17 cellular contexts compared by ENCODE assay signal in the genomic region with DNA sequence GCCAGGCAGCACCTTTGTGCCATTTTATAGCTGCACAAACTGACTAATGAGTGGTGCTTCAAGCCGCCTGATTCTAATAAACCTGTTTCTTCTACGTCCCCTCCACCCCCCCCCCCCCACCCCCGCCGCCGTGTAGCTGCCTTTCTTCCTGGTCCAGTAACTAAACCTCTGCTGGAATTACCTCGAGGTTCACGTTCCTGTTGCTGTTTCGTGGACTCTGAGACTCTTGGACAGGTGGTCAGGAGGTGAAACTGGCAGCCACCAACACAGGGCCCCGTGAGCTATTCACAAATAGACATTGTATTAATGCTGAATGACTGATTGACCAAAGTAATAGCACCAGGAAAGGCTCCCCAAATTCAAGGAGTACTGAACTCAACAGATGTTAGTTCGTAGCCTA.
A peak's percentile ranks its signal among the peaks of the same experiment; 100 is the strongest.
DNase-seq lines count a peak whose midpoint lies in the region; ATAC-seq and TF ChIP-seq lines count a peak whose summit lies in the region.
"Had no signal": no experiment of that assay in that cellular context is flagged by ENCODE, and none has a peak within 500 bp of the region (broad histone marks: within the 10 kb centered on the region; RNA-seq: fewer than 3 reads in every experiment).

No MANE protein-coding gene starts in this region.

- H3K9me3 ChIP-seq in osteoblast (ENCODE audit: low read depth, low read length) (no peaks in the 10 kb centered on the region), endodermal cell (ENCODE audit: control insufficient read depth, low read length) (no peaks in the 10 kb centered on the region)
- H3K9me3 ChIP-seq: BLaER1, HAP-1 had no signal

- no peak for ATAC-seq in HG03095 (IDR thresholded peaks at IDR 0.05; ENCODE audit: unreplicated experiment)

- H3K27ac ChIP-seq in osteoblast (ENCODE audit: low read depth, low read length) (no peak overlapping the region), endodermal cell (ENCODE audit: low read depth, low read length) (no peak overlapping the region)
- H3K27ac ChIP-seq: BLaER1, GM23248 had no signal

- H4K20me1 ChIP-seq in osteoblast (ENCODE audit: insufficient read depth, low read length): no peaks in the 10 kb centered on the region
- H4K20me1 ChIP-seq: BLaER1 had no signal

- no peak overlapping the region for H2AFZ ChIP-seq in osteoblast (ENCODE audit: low read length)
- H2AFZ ChIP-seq: GM23248 had no signal

- H3K27me3 ChIP-seq in osteoblast (ENCODE audit: insufficient read depth, low read length): peaks cover 38% of the 10 kb centered on the region
- H3K27me3 ChIP-seq in endodermal cell (ENCODE audit: control insufficient read depth, insufficient read depth, low read length, poor library complexity, severe bottlenecking): no peaks in the 10 kb centered on the region
- H3K27me3 ChIP-seq: BLaER1 had no signal

- peaks cover 10% of the 10 kb centered on the region for H3K27me3 Mint-ChIP-seq in endodermal cell (ENCODE audit: insufficient read depth)

- WGBS in endodermal cell (ENCODE audit: insufficient coverage in 1 of 2, insufficient read length in 1 of 2), 2 experiments: 92 to 97% methylated on average over 4 to 7 of the region's 10 CpGs

- no peaks in the 10 kb centered on the region for H3K36me3 Mint-ChIP-seq in endodermal cell (ENCODE audit: low read depth)
- H3K36me3 Mint-ChIP-seq: CD14-positive monocyte; CD4-positive, alpha-beta memory T cell had no signal

- H3K4me3 ChIP-seq in osteoblast (ENCODE audit: insufficient read depth, low read length) (no peak overlapping the region), endodermal cell (ENCODE audit: low read length) (no peak overlapping the region)
- H3K4me3 ChIP-seq: BLaER1, GM23248, HAP-1 had no signal

- H3K9me3 Mint-ChIP-seq in endodermal cell: no peaks in the 10 kb centered on the region
- H3K9me3 Mint-ChIP-seq: CD4-positive, alpha-beta memory T cell had no signal

- DNase-seq in NCI-H146 (lab: John Stamatoyannopoulos, UW): peak; percentile 57
- DNase-seq in NCI-H146 treated with DMSO at 0.1 percent for 48 hours (lab: John Stamatoyannopoulos, UW; ENCODE audit: unreplicated experiment): no peak
- DNase-seq in COR-L47 (lab: John Stamatoyannopoulos, UW): peak; percentile 68
- peak; percentile 44 for DNase-seq in osteoblast (ENCODE audit: insufficient read length, low spot score, missing footprints)
- no peak for DNase-seq in endodermal cell
- DNase-seq in NCI-H524 (lab: John Stamatoyannopoulos, UW): no peak
- DNase-seq: 8988T; CD4-positive, alpha-beta memory T cell; DMS 273 treated with DMSO at 0.1 percent for 48 hours; DMS53; DND-41; EL; GM23248 had no signal

- H3K4me3 Mint-ChIP-seq in endodermal cell: no peak overlapping the region
- H3K4me3 Mint-ChIP-seq: CD14-positive monocyte; CD4-positive, alpha-beta memory T cell had no signal

- TF ChIP-seq CTCF in osteoblast (IDR thresholded peaks at IDR 0.05; ENCODE audit: extremely low read depth, low read depth, low read length): no peak
- no peak for TF ChIP-seq CTCF in endodermal cell (conservative IDR thresholded peaks at IDR 0.05)

- H3K4me1 ChIP-seq in osteoblast (ENCODE audit: insufficient read depth, low read length): no peaks in the 10 kb centered on the region
- no peaks in the 10 kb centered on the region for H3K4me1 ChIP-seq in endodermal cell (ENCODE audit: control insufficient read depth, insufficient read depth, low read length)
- H3K4me1 ChIP-seq: BLaER1, HAP-1 had no signal

- peaks cover 7% of the 10 kb centered on the region for H3K4me1 Mint-ChIP-seq in endodermal cell

- no peak overlapping the region for H3K4me2 ChIP-seq in osteoblast (ENCODE audit: insufficient read depth, low read length)
- H3K4me2 ChIP-seq: BLaER1 had no signal

- H3K79me2 ChIP-seq in osteoblast (ENCODE audit: insufficient read depth, low read length): no peaks in the 10 kb centered on the region

- no peak overlapping the region for H3K9ac ChIP-seq in endodermal cell (ENCODE audit: extremely low read depth, low read length, poor library complexity, severe bottlenecking)
- H3K9ac ChIP-seq: BLaER1, GM23248 had no signal

- no peak overlapping the region for H3K27ac Mint-ChIP-seq in endodermal cell
- H3K27ac Mint-ChIP-seq: CD14-positive monocyte; CD4-positive, alpha-beta memory T cell had no signal

- H3K36me3 ChIP-seq in osteoblast (ENCODE audit: insufficient read depth, low read length) (no peaks in the 10 kb centered on the region), endodermal cell (ENCODE audit: control insufficient read depth, insufficient read depth, low read length) (no peaks in the 10 kb centered on the region)
- H3K36me3 ChIP-seq: BLaER1, HAP-1 had no signal

Comparison
In these comparisons a context has a peak if more than half of its experiments do, and no peak if none do; other contexts are left out.
1. DNase-seq: peak in NCI-H146 (single experiment), COR-L47 (single experiment) and osteoblast (single experiment); none in NCI-H146 treated with DMSO at 0.1 percent for 48 hours (single experiment), endodermal cell (single experiment) and NCI-H524 (0 of 2).